20 cellular contexts compared by ENCODE assay signal in genomic region chr10:112296908-112297331, GRCh38. TPM values are rescaled to one million over a fixed set of nuclear protein-coding genes. Genes with fewer than 3 reads are reported as not detected.
DNase-seq lines count a peak whose midpoint lies in the region; ATAC-seq, FAIRE-seq and TF ChIP-seq lines count a peak whose summit lies in the region.
"Had no signal": no experiment of that assay in that cellular context is flagged by ENCODE, and none has a peak within 500 bp of the region (broad histone marks: within the 10 kb centered on the region; RNA-seq: fewer than 3 reads in every experiment).

No MANE protein-coding gene starts in this region.

- H3K27me3 Mint-ChIP-seq in HFFc6 (ENCODE audit: insufficient read depth): peaks cover 18% of the 10 kb centered on the region
- H3K27me3 Mint-ChIP-seq: IgD-negative memory B cell had no signal

- TF ChIP-seq CTCF in BE2C (IDR thresholded peaks at IDR 0.05; ENCODE audit: low read depth, low read length) (no peak), HFFc6 (IDR thresholded peaks at IDR 0.05) (no peak), left lung (IDR thresholded peaks at IDR 0.05) (no peak), pancreas (IDR thresholded peaks at IDR 0.05) (no peak)

- peaks cover 18% of the 10 kb centered on the region for H3K4me1 Mint-ChIP-seq in HFFc6 (ENCODE audit: low read depth)
- H3K4me1 Mint-ChIP-seq: CD8-positive, alpha-beta memory T cell; IgD-negative memory B cell had no signal

- no peak for FAIRE-seq in pancreas (lab: Jason Lieb, UNC)

- H3K9me3 ChIP-seq in BE2C (no peaks in the 10 kb centered on the region), left lung (no peaks in the 10 kb centered on the region), stomach smooth muscle (ENCODE audit: control insufficient read depth in 2 of 2, low read length in 2 of 2) (no peaks in the 10 kb centered on the region), pancreas (no peaks in the 10 kb centered on the region)
- H3K9me3 ChIP-seq: BLaER1, Peyer's patch, SJCRH30 had no signal

- peak overlapping the region; percentile 13; the same call in 1 of the 2 replicates for H3K27ac Mint-ChIP-seq in HFFc6
- H3K27ac Mint-ChIP-seq: IgD-negative memory B cell had no signal

- intact Hi-C loops in left lung (cut with DNase I): no loop called here
- intact Hi-C loops in pancreas (cut with DNase I): no loop called here

- no peak overlapping the region for H3K9ac ChIP-seq in stomach smooth muscle (ENCODE audit: low read length in 2 of 2)
- H3K9ac ChIP-seq: BLaER1 had no signal

- no peaks in the 10 kb centered on the region for H3K27me3 ChIP-seq in BE2C
- H3K27me3 ChIP-seq in left lung: no peaks in the 10 kb centered on the region
- no peaks in the 10 kb centered on the region for H3K27me3 ChIP-seq in stomach smooth muscle (ENCODE audit: control insufficient read depth in 1 of 2, insufficient read depth in 2 of 2, low read length in 2 of 2)
- no peaks in the 10 kb centered on the region for H3K27me3 ChIP-seq in pancreas
- H3K27me3 ChIP-seq: BLaER1, Peyer's patch had no signal

- H3K27ac ChIP-seq in left lung (no peak overlapping the region), stomach smooth muscle (ENCODE audit: low read length) (peak overlapping the region; percentile 62), pancreas (no peak overlapping the region)
- H3K27ac ChIP-seq: BLaER1, Peyer's patch, SJCRH30 had no signal

- DNase-seq in BE2C: peak; percentile 22
- DNase-seq in HFFc6: no peak
- no peak for DNase-seq in left lung
- no peak for DNase-seq in pancreas
- DNase-seq in SIG-M5 treated with dmso at 0.1 percent for 504 hours (lab: John Stamatoyannopoulos, UW; ENCODE audit: unreplicated experiment): no peak
- DNase-seq in NCI-H2196 treated with DMSO at 0.1 percent for 48 hours (lab: John Stamatoyannopoulos, UW; ENCODE audit: unreplicated experiment): no peak
- DNase-seq: ACHN; CD8-positive, alpha-beta memory T cell; H7; NCI-H1930; NCI-H2171; NCI-H510A; NCI-H82; Peyer's patch; SJCRH30 had no signal

- ATAC-seq in left lung (peak; percentile 44), pancreas (no peak)

- no peaks in the 10 kb centered on the region for H3K9me3 Mint-ChIP-seq in HFFc6
- H3K9me3 Mint-ChIP-seq: CD8-positive, alpha-beta memory T cell; IgD-negative memory B cell had no signal

- peak overlapping the region; percentile 35; the same call in 1 of the 2 replicates for H3K4me3 Mint-ChIP-seq in HFFc6
- H3K4me3 Mint-ChIP-seq: CD8-positive, alpha-beta memory T cell; IgD-negative memory B cell had no signal

- WGBS in pancreas, 2 donors: 67 to 69% methylated on average over 9 of the region's 9 CpGs

- H3K4me1 ChIP-seq in BE2C (peaks cover 30% of the 10 kb centered on the region), left lung (peaks cover 0 to 2% of the 10 kb centered on the region in 2 donors), stomach smooth muscle (ENCODE audit: control insufficient read depth, insufficient read depth, low read length) (peaks cover 25% of the 10 kb centered on the region), pancreas (no peaks in the 10 kb centered on the region)
- H3K4me1 ChIP-seq: Peyer's patch, SJCRH30 had no signal

- H3K36me3 ChIP-seq in BE2C (no peaks in the 10 kb centered on the region), left lung (no peaks in the 10 kb centered on the region), stomach smooth muscle (ENCODE audit: control insufficient read depth in 2 of 2, insufficient read depth in 2 of 2, low read length in 2 of 2) (no peaks in the 10 kb centered on the region), pancreas (no peaks in the 10 kb centered on the region)
- H3K36me3 ChIP-seq: BLaER1, Peyer's patch, SJCRH30 had no signal

- H3K4me3 ChIP-seq in BE2C (ENCODE audit: low read depth, low read length): no peak overlapping the region
- no peak overlapping the region for H3K4me3 ChIP-seq in left lung
- H3K4me3 ChIP-seq in stomach smooth muscle (ENCODE audit: low read length in 2 of 2): peak overlapping the region; percentile 47
- no peak overlapping the region for H3K4me3 ChIP-seq in pancreas
- H3K4me3 ChIP-seq: BLaER1, Peyer's patch, SJCRH30 had no signal

- no peaks in the 10 kb centered on the region for H3K36me3 Mint-ChIP-seq in HFFc6 (ENCODE audit: low read depth)
- H3K36me3 Mint-ChIP-seq: CD8-positive, alpha-beta memory T cell; IgD-negative memory B cell had no signal

RNA-seq across cellular contexts. Expression of gene TECTB, which starts 13.7 kb away (rescaled TPM):
- not detected for polyA plus RNA-seq in BE2C (2012; ENCODE audit: insufficient read depth, insufficient read length, low read depth)
- total RNA-seq in HFFc6 (2021; fragmentation: NEBNext Ultra II Directional; extraction: Animal tissue kit (Norgen Biotek cat#: 25700)): not detected
- total RNA-seq in left lung: not detected
- not detected for total RNA-seq in pancreas
- not detected for polyA plus RNA-seq in pancreas
- total RNA-seq: CD8-positive, alpha-beta memory T cell; Daoy; H7; LHCN-M2; Peyer's patch; SJCRH30 had no signal
- polyA plus RNA-seq: CD8-positive, alpha-beta memory T cell; IgD-negative memory B cell had no signal

Comparison
In these comparisons a context has a peak if more than half of its experiments do, and no peak if none do; other contexts are left out.
1. H3K4me3 ChIP-seq: peak in stomach smooth muscle (2 of 2); none in BE2C (single experiment), left lung (0 of 2) and pancreas (0 of 4).